In genomic region chr2:71667256-71668182, GRCh38 we compare ENCODE assay signal across 30 cellular contexts.
DNase-seq lines count a peak whose midpoint lies in the region; ATAC-seq and TF ChIP-seq lines count a peak whose summit lies in the region.
"Had no signal": no experiment of that assay in that cellular context is flagged by ENCODE, and none has a peak within 500 bp of the region (broad histone marks: within the 10 kb centered on the region; RNA-seq: fewer than 3 reads in every experiment).

No MANE protein-coding gene starts in this region.

- no peak for TF ChIP-seq POLR2A in testis (IDR thresholded peaks at IDR 0.05)
- TF ChIP-seq POLR2A in gastroesophageal sphincter (IDR thresholded peaks at IDR 0.05), result no peak

- no peaks in the 10 kb centered on the region for H3K9me3 ChIP-seq in testis
- no peaks in the 10 kb centered on the region for H3K9me3 ChIP-seq in gastroesophageal sphincter
- H3K9me3 ChIP-seq: gastrocnemius medialis, lower lobe of right lung, mucosa of descending colon, pancreas, uterus had no signal

- no peaks in the 10 kb centered on the region for H3K36me3 ChIP-seq in testis (ENCODE audit: low read depth, missing control alignments)
- peaks cover 0 to 84% of the 10 kb centered on the region in 2 donors for H3K36me3 ChIP-seq in gastroesophageal sphincter
- H3K36me3 ChIP-seq: pancreas, uterus had no signal

- ATAC-seq in left lobe of liver, result no peak
- no peak for ATAC-seq in HG02981 (IDR thresholded peaks at IDR 0.05; ENCODE audit: unreplicated experiment)
- no peak for ATAC-seq in gastroesophageal sphincter
- ATAC-seq: activated CD4-positive, alpha-beta T cell treated with anti-CD3 and anti-CD28 coated beads for 36 hours; activated T-cell treated with anti-CD3 and anti-CD28 coated beads, Interleukin-2, amount 50 U/mL, for 72 hours; gastrocnemius medialis; lower lobe of right lung; mucosa of descending colon; pancreas; stimulated activated memory B cell treated with anti-CD40 and anti-IgM and Interleukin-4, amounts not matched to agents 10 μg/mL and 1 μg/mL and 100 μg/mL, for 72 hours had no signal

- H3K27ac ChIP-seq in testis, result no peak overlapping the region
- no peak overlapping the region for H3K27ac ChIP-seq in gastroesophageal sphincter
- H3K27ac ChIP-seq: HL-60, lower lobe of right lung, pancreas, SK-N-MC, uterus had no signal

- H3K27me3 ChIP-seq in testis, result no peaks in the 10 kb centered on the region
- H3K27me3 ChIP-seq in gastroesophageal sphincter, result no peaks in the 10 kb centered on the region
- H3K27me3 ChIP-seq: gastrocnemius medialis, pancreas, uterus had no signal

- H3K4me3 ChIP-seq in testis (no peak overlapping the region), gastroesophageal sphincter (no peak overlapping the region)
- H3K4me3 ChIP-seq: gastrocnemius medialis, lower lobe of right lung, mucosa of descending colon, pancreas, SK-N-MC, uterus had no signal

- H3K4me1 ChIP-seq in testis (no peaks in the 10 kb centered on the region), gastroesophageal sphincter (no peaks in the 10 kb centered on the region)
- H3K4me1 ChIP-seq: lower lobe of right lung, pancreas, uterus had no signal

- TF ChIP-seq CTCF in testis (IDR thresholded peaks at IDR 0.05) (no peak), gastroesophageal sphincter (IDR thresholded peaks at IDR 0.05) (no peak)

- peak; percentile 28 for DNase-seq in activated CD8-positive, alpha-beta memory T cell treated with anti-CD3 and anti-CD28 coated beads for 24 hours
- no peak for DNase-seq in activated CD8-positive, alpha-beta memory T cell treated with anti-CD3 and anti-CD28 coated beads, Interleukin-2, amount 50 U/mL, for 4 hours
- peak; percentile 63 for DNase-seq in RPMI8226
- peak; percentile 43 for DNase-seq in left lobe of liver (ENCODE audit: low spot score)
- peak; percentile 8 for DNase-seq in testis
- no peak for DNase-seq in NCI-H187 (lab: John Stamatoyannopoulos, UW)
- DNase-seq: activated CD4-positive, alpha-beta T cell treated with anti-CD3 and anti-CD28 coated beads for 36 hours; activated naive CD4-positive, alpha-beta T cell treated with anti-CD3 and anti-CD28 coated beads, Interleukin-2, amount 50 U/mL, for 16 hours; activated T-cell treated with anti-CD3 and anti-CD28 coated beads, Interleukin-2, amount 50 U/mL, for 72 hours; AML-193; anterior cingulate cortex; CD4-positive, alpha-beta T cell; cortex of kidney; EL; hypothalamus; lower lobe of right lung; mucosa of descending colon; NCI-H1417 treated with DMSO at 0.1 percent for 48 hours; NCI-H446; NCI-H82; retina; stimulated activated CD4-positive, alpha-beta T cell treated with anti-CD3 and anti-CD28 coated beads, Interleukin-4, amount 100 ng/mL, for 4 hours; uterus had no signal

- TF ChIP-seq EP300 in gastroesophageal sphincter (IDR thresholded peaks at IDR 0.05), result no peak

- intact Hi-C loops in testis (cut with DNase I; ENCODE audit: low total_unique reads), result no loop called here

- 83 to 85% methylated on average over 15 of the region's 15 CpGs for WGBS in testis, 2 donors
- WGBS in gastroesophageal sphincter (ENCODE audit: low coverage in 1 of 2), 2 donors, result 88 to 100% methylated on average over 2 to 4 of the region's 15 CpGs

Comparison
In these comparisons a context has a peak if more than half of its experiments do, and no peak if none do; other contexts are left out.
1. DNase-seq: peak in activated CD8-positive, alpha-beta memory T cell treated with anti-CD3 and anti-CD28 coated beads for 24 hours (single experiment), RPMI8226 (single experiment), left lobe of liver (single experiment) and testis (single experiment); none in activated CD8-positive, alpha-beta memory T cell treated with anti-CD3 and anti-CD28 coated beads, Interleukin-2, amount 50 U/mL, for 4 hours (single experiment) and NCI-H187 (0 of 2).